15 cellular contexts compared by ENCODE assay signal in the genomic region with DNA sequence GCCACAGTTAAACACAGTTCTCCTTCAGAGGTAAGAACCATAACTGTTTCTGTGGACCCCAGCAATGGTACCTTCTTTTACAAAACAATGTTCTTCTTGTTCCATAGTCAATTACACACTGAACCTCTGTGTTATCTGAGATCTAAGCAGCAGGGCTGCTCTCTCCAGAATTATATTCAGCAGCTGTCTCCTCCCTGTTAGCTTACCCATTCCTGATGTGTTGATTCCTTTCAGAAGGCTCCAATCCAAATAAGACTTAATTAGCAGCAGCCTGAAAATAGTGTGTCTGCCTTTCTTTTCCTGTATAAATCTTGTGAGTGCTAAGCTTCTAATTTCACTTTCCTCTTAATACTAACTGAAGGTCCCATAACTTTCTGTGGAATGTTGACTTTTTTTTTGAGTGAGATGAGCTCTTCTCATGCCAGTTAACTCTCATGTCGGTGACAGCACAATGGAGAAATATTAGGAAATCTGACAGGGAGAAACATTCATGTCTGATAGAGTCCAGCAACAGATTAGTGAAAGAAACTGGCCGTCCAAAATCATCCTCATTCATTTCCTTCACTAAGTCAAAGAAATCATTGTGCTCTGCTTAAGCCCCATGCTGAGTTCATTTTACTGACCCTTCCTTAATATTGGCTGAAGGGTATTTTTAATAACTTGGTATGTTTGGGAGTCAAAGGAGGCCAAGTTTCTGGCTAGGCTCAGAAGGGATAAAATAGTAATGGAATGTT.
DNase-seq lines count a peak whose midpoint lies in the region; ATAC-seq and TF ChIP-seq lines count a peak whose summit lies in the region.
"Had no signal": no experiment of that assay in that cellular context is flagged by ENCODE, and none has a peak within 500 bp of the region (broad histone marks: within the 10 kb centered on the region; RNA-seq: fewer than 3 reads in every experiment).

No MANE protein-coding gene starts in this region.

- in situ Hi-C loops in KBM-7 (cut with MboI; ENCODE audit: low pct_unique_long_range_greater_than_20kb, low sequenced_read_pairs), result no loop called here

- H3K9me3 ChIP-seq in fibroblast of lung (ENCODE audit: control insufficient read depth, insufficient read depth, low read depth, low read length) (no peaks in the 10 kb centered on the region), mesodermal cell (ENCODE audit: control insufficient read depth, low read length) (no peaks in the 10 kb centered on the region), subcutaneous abdominal adipose tissue (ENCODE audit: control insufficient read depth in 5 of 5, low read length in 5 of 5) (no peaks in the 10 kb centered on the region)
- H3K9me3 ChIP-seq: prostate gland had no signal

- H3K4me3 ChIP-seq in fibroblast of lung (replicated peaks in 1 of 4; ENCODE audit: control extremely low read depth in 1 of 4, insufficient read depth in 1 of 4, low read depth in 3 of 4, low read length in 4 of 4) (no peak overlapping the region), mesodermal cell (ENCODE audit: extremely low read depth, insufficient read depth, low read length, poor library complexity, severe bottlenecking) (no peak overlapping the region), subcutaneous abdominal adipose tissue (ENCODE audit: low read depth in 1 of 5, low read length in 5 of 5) (no peak overlapping the region)
- H3K4me3 ChIP-seq: K562, prostate gland had no signal

- no peaks in the 10 kb centered on the region for H3K36me3 Mint-ChIP-seq in activated naive CD8-positive, alpha-beta T cell treated with anti-CD3 and anti-CD28 coated beads for 36 hours

- no peak overlapping the region for H3K27ac ChIP-seq in fibroblast of lung (ENCODE audit: insufficient read depth, low read length)
- peak overlapping the region; percentile 58 for H3K27ac ChIP-seq in mesodermal cell (ENCODE audit: low read depth, low read length, severe bottlenecking)
- peak overlapping the region; percentile 15 for H3K27ac ChIP-seq in subcutaneous abdominal adipose tissue (ENCODE audit: low read depth, low read length)
- H3K27ac ChIP-seq: prostate gland, RWPE1 had no signal

- H3K36me3 ChIP-seq in fibroblast of lung (ENCODE audit: control insufficient read depth, insufficient read depth, low read length), result no peaks in the 10 kb centered on the region
- no peaks in the 10 kb centered on the region for H3K36me3 ChIP-seq in mesodermal cell (ENCODE audit: control insufficient read depth, insufficient read depth, low read length)
- H3K36me3 ChIP-seq in subcutaneous abdominal adipose tissue (ENCODE audit: control insufficient read depth in 5 of 5, insufficient read depth in 5 of 5, low read length in 5 of 5), result no peaks in the 10 kb centered on the region
- H3K36me3 ChIP-seq: prostate gland had no signal

- H3K27me3 ChIP-seq in fibroblast of lung (ENCODE audit: control insufficient read depth, insufficient read depth, low read length), result no peaks in the 10 kb centered on the region
- H3K27me3 ChIP-seq in subcutaneous abdominal adipose tissue (ENCODE audit: control insufficient read depth in 5 of 5, insufficient read depth in 4 of 5, low read length in 5 of 5), result no peaks in the 10 kb centered on the region

- TF ChIP-seq CTCF in fibroblast of lung (conservative IDR thresholded peaks at IDR 0.05 in 1 of 2, IDR thresholded peaks at IDR 0.05 in 1 of 2; ENCODE audit: low read depth in 1 of 2, low read length in 2 of 2), result no peak

- H3K27ac Mint-ChIP-seq in activated naive CD8-positive, alpha-beta T cell treated with anti-CD3 and anti-CD28 coated beads for 36 hours, result no peak overlapping the region
- H3K27ac Mint-ChIP-seq: activated CD4-positive, alpha-beta memory T cell treated with anti-CD3 and anti-CD28 coated beads, Interleukin-2, amount 10 ng/mL, durations not matched to agents 7 days and 5 days had no signal

- no peaks in the 10 kb centered on the region for H3K4me1 Mint-ChIP-seq in activated naive CD8-positive, alpha-beta T cell treated with anti-CD3 and anti-CD28 coated beads for 36 hours
- H3K4me1 Mint-ChIP-seq: activated CD4-positive, alpha-beta memory T cell treated with anti-CD3 and anti-CD28 coated beads, Interleukin-2, amount 10 ng/mL, durations not matched to agents 7 days and 5 days had no signal

- 43 to 50% methylated on average over 1 of the region's 2 CpGs for WGBS in mesodermal cell (ENCODE audit: insufficient coverage in 2 of 2), 2 experiments

- H2AFZ ChIP-seq in fibroblast of lung (ENCODE audit: low read length), result no peak overlapping the region

- no peaks in the 10 kb centered on the region for H4K20me1 ChIP-seq in fibroblast of lung (ENCODE audit: control insufficient read depth, extremely low read depth, insufficient read depth, low read length)

- H3K4me1 ChIP-seq in fibroblast of lung (ENCODE audit: control insufficient read depth, extremely low read depth, insufficient read depth, low read length) (peaks cover 7% of the 10 kb centered on the region), mesodermal cell (ENCODE audit: control insufficient read depth, insufficient read depth, low read length, poor library complexity, severe bottlenecking) (peaks cover 3% of the 10 kb centered on the region), subcutaneous abdominal adipose tissue (ENCODE audit: control insufficient read depth in 5 of 5, insufficient read depth in 5 of 5, low read length in 5 of 5) (peaks cover 3 to 12% (median 6%) of the 10 kb centered on the region in 5 donors)
- H3K4me1 ChIP-seq: prostate gland had no signal

- H3K9ac ChIP-seq in fibroblast of lung (ENCODE audit: insufficient read depth, low read length), result no peak overlapping the region
- H3K9ac ChIP-seq in subcutaneous abdominal adipose tissue (ENCODE audit: low read length in 5 of 5), result peak overlapping the region in 1 of 5 donors; percentile 20

- ATAC-seq in GM18909 (IDR thresholded peaks at IDR 0.05; ENCODE audit: poor library complexity, unreplicated experiment), result no peak
- ATAC-seq: K562 had no signal

- peak overlapping the region; percentile 32 for H3K4me2 ChIP-seq in fibroblast of lung (ENCODE audit: extremely low read depth, insufficient read depth, low read length)

- H3K4me3 Mint-ChIP-seq in activated naive CD8-positive, alpha-beta T cell treated with anti-CD3 and anti-CD28 coated beads for 36 hours, result no peak overlapping the region
- H3K4me3 Mint-ChIP-seq: activated CD4-positive, alpha-beta memory T cell treated with anti-CD3 and anti-CD28 coated beads, Interleukin-2, amount 10 ng/mL, durations not matched to agents 7 days and 5 days had no signal

- H3K9me3 Mint-ChIP-seq in activated naive CD8-positive, alpha-beta T cell treated with anti-CD3 and anti-CD28 coated beads for 36 hours, result no peaks in the 10 kb centered on the region
- H3K9me3 Mint-ChIP-seq: activated CD4-positive, alpha-beta memory T cell treated with anti-CD3 and anti-CD28 coated beads, Interleukin-2, amount 10 ng/mL, durations not matched to agents 7 days and 5 days had no signal

- DNase-seq in OCI-M1 (lab: John Stamatoyannopoulos, UW), result peak; percentile 20
- DNase-seq in fibroblast of lung (ENCODE audit: low read depth in 2 of 2), result no peak
- DNase-seq in activated naive CD8-positive, alpha-beta T cell treated with anti-CD3 and anti-CD28 coated beads for 36 hours, result no peak
- DNase-seq in NOMO-1 treated with DMSO at 0.1 percent for 48 hours (lab: John Stamatoyannopoulos, UW; ENCODE audit: unreplicated experiment), result no peak
- DNase-seq in KBM-7, result no peak
- DNase-seq: activated CD4-positive, alpha-beta memory T cell treated with anti-CD3 and anti-CD28 coated beads, Interleukin-2, amount 10 ng/mL, durations not matched to agents 7 days and 5 days; activated gamma-delta T cell; NCI-H1417 treated with DMSO at 0.1 percent for 48 hours; stimulated activated naive CD4-positive, alpha-beta T cell treated with Interleukin-2 at 50 U/mL for 16 hours had no signal

- no peaks in the 10 kb centered on the region for H3K27me3 Mint-ChIP-seq in activated naive CD8-positive, alpha-beta T cell treated with anti-CD3 and anti-CD28 coated beads for 36 hours
- H3K27me3 Mint-ChIP-seq: activated CD4-positive, alpha-beta memory T cell treated with anti-CD3 and anti-CD28 coated beads, Interleukin-2, amount 10 ng/mL, durations not matched to agents 7 days and 5 days had no signal

- peaks cover 1% of the 10 kb centered on the region for H3K79me2 ChIP-seq in fibroblast of lung (ENCODE audit: control insufficient read depth, insufficient read depth, low read length)
